Comparison of ENCODE assay signal across 27 cellular contexts in the genomic region with DNA sequence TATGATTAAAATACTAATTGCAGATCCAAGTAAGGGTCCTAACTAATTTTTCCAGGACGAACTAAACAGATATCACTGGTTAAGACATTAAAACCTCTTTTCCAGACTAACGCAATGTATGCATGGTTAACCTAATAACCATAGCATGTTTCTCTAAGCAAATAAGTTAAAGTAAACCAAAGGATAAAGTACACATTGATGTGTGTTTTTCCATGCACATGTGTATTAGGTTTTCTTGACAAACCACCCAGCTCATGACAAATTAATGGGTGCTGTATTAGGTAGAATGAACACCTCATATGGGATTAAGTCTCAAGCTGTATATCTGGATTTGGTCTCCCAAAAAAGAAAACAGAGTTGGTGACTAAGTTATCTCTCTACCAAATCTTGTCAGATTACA.
"Had no signal": no experiment of that assay in that cellular context is flagged by ENCODE, and none has a peak within 500 bp of the region (broad histone marks: within the 10 kb centered on the region; RNA-seq: fewer than 3 reads in every experiment).

No MANE protein-coding gene starts in this region.

- H3K4me2 ChIP-seq: PC-9 had no signal

- ATAC-seq: activated naive CD8-positive, alpha-beta T cell treated with anti-CD3 and anti-CD28 coated beads, Interleukin-2, amount 50 U/mL, for 24 hours; activated T-cell treated with anti-CD3 and anti-CD28 coated beads, Interleukin-2, amount 50 U/mL, for 4 hours had no signal

- H3K27ac Mint-ChIP-seq: activated CD4-positive, alpha-beta memory T cell treated with anti-CD3 and anti-CD28 coated beads for 36 hours; activated naive CD4-positive, alpha-beta T cell treated with anti-CD3 and anti-CD28 coated beads, Interleukin-2, amount 10 ng/mL, durations not matched to agents 7 days and 5 days; activated naive CD8-positive, alpha-beta T cell treated with anti-CD3 and anti-CD28 coated beads, Interleukin-2, amount 50 U/mL, for 24 hours; activated T-helper 1 cell treated with anti-CD3 and anti-CD28 coated beads, Interleukin-12 subunit alpha, Interleukin-12 subunit beta, Interleukin-2, Interleukin-4 antibody, amounts not matched to agents 30 ng/mL and 10 ng/mL and 1 ng/mL, durations not matched to agents 14 hours and 24 hours and 36 hours had no signal

- H3K9me3 Mint-ChIP-seq: activated CD4-positive, alpha-beta memory T cell treated with anti-CD3 and anti-CD28 coated beads for 36 hours; activated naive CD4-positive, alpha-beta T cell treated with anti-CD3 and anti-CD28 coated beads, Interleukin-2, amount 10 ng/mL, durations not matched to agents 7 days and 5 days; activated naive CD8-positive, alpha-beta T cell treated with anti-CD3 and anti-CD28 coated beads, Interleukin-2, amount 50 U/mL, for 24 hours; activated T-cell treated with anti-CD3 and anti-CD28 coated beads, Interleukin-2, amount 50 U/mL, for 4 hours; activated T-helper 1 cell treated with anti-CD3 and anti-CD28 coated beads, Interleukin-12 subunit alpha, Interleukin-12 subunit beta, Interleukin-2, Interleukin-4 antibody, amounts not matched to agents 30 ng/mL and 10 ng/mL and 1 ng/mL, durations not matched to agents 14 hours and 24 hours and 36 hours; brain had no signal

- DNase-seq: activated CD4-positive, alpha-beta memory T cell treated with anti-CD3 and anti-CD28 coated beads for 36 hours; activated CD4-positive, alpha-beta T cell treated with anti-CD3 and anti-CD28 coated beads, Interleukin-2, amount 50 U/mL, for 1 hour; activated CD8-positive, alpha-beta memory T cell treated with anti-CD3 and anti-CD28 coated beads, Interleukin-2, amount 50 U/mL, for 4 hours; activated naive CD4-positive, alpha-beta T cell treated with anti-CD3 and anti-CD28 coated beads, Interleukin-2, amount 10 ng/mL, durations not matched to agents 7 days and 5 days; activated naive CD8-positive, alpha-beta T cell treated with anti-CD3 and anti-CD28 coated beads, Interleukin-2, amount 50 U/mL, for 24 hours; activated T-cell treated with anti-CD3 and anti-CD28 coated beads for 4 hours; activated T-cell treated with anti-CD3 and anti-CD28 coated beads, Interleukin-2, amount 50 U/mL, for 4 hours; anterior cingulate cortex; caudate nucleus; cerebellar nuclear complex; Karpas-422; NCI-H1105; NCI-H1417 treated with DMSO at 0.1 percent for 48 hours; NCI-H187 treated with DMSO at 0.1 percent for 48 hours; NCI-H2081; NCI-H2171 treated with DMSO at 0.1 percent for 48 hours; NCI-H2227 treated with DMSO at 0.1 percent for 48 hours; NCI-H446; NCI-H510A treated with DMSO at 0.1 percent for 48 hours; PC-9; Right ventricle myocardium superior; SW 1271; T-helper 1 cell; T-helper 9 cell had no signal

- H3K4me3 ChIP-seq: PC-9 had no signal

- H3K27ac ChIP-seq: PC-9 had no signal

- H2AFZ ChIP-seq: PC-9 had no signal

- H3K4me3 Mint-ChIP-seq: activated CD4-positive, alpha-beta memory T cell treated with anti-CD3 and anti-CD28 coated beads for 36 hours; activated naive CD4-positive, alpha-beta T cell treated with anti-CD3 and anti-CD28 coated beads, Interleukin-2, amount 10 ng/mL, durations not matched to agents 7 days and 5 days; activated naive CD8-positive, alpha-beta T cell; activated naive CD8-positive, alpha-beta T cell treated with anti-CD3 and anti-CD28 coated beads, Interleukin-2, amount 50 U/mL, for 24 hours; activated T-cell treated with anti-CD3 and anti-CD28 coated beads, Interleukin-2, amount 50 U/mL, for 4 hours; activated T-helper 1 cell treated with anti-CD3 and anti-CD28 coated beads, Interleukin-12 subunit alpha, Interleukin-12 subunit beta, Interleukin-2, Interleukin-4 antibody, amounts not matched to agents 30 ng/mL and 10 ng/mL and 1 ng/mL, durations not matched to agents 14 hours and 24 hours and 36 hours; brain had no signal

- H3K27me3 Mint-ChIP-seq: activated CD4-positive, alpha-beta memory T cell treated with anti-CD3 and anti-CD28 coated beads for 36 hours; activated naive CD4-positive, alpha-beta T cell treated with anti-CD3 and anti-CD28 coated beads, Interleukin-2, amount 10 ng/mL, durations not matched to agents 7 days and 5 days; activated naive CD8-positive, alpha-beta T cell; activated naive CD8-positive, alpha-beta T cell treated with anti-CD3 and anti-CD28 coated beads, Interleukin-2, amount 50 U/mL, for 24 hours; brain had no signal
